ENCODE assay signal across 17 cellular contexts in genomic region chr12:65739606-65740005, GRCh38.
DNase-seq lines count a peak whose midpoint lies in the region; ATAC-seq and TF ChIP-seq lines count a peak whose summit lies in the region.
"Had no signal": no experiment of that assay in that cellular context is flagged by ENCODE, and none has a peak within 500 bp of the region (broad histone marks: within the 10 kb centered on the region; RNA-seq: fewer than 3 reads in every experiment).

No MANE protein-coding gene starts in this region.

- peak overlapping the region; percentile 87 for H3K4me3 Mint-ChIP-seq in CD4-positive, alpha-beta T cell
- peak overlapping the region; percentile 78 for H3K4me3 Mint-ChIP-seq in central memory CD8-positive, alpha-beta T cell
- H3K4me3 Mint-ChIP-seq in nephron progenitor cell, result peak overlapping the region; percentile 94

- H3K4me3 ChIP-seq in RWPE2 (ENCODE audit: severe bottlenecking), result no peak overlapping the region
- no peak overlapping the region for H3K4me3 ChIP-seq in Karpas-422 (ENCODE audit: low read length)
- H3K4me3 ChIP-seq: BLaER1 treated with 17β-estradiol and CSF1 and Interleukin-3, amounts not matched to agents 10 nM and 100 nM; GM12878; HAP-1 had no signal

- H3K36me3 ChIP-seq in RWPE2 (ENCODE audit: low read depth), result no peaks in the 10 kb centered on the region
- H3K36me3 ChIP-seq in Karpas-422 (ENCODE audit: insufficient read depth, low read length), result no peaks in the 10 kb centered on the region
- H3K36me3 ChIP-seq: BLaER1 treated with 17β-estradiol and CSF1 and Interleukin-3, amounts not matched to agents 10 nM and 100 nM; HAP-1 had no signal

- H3K36me3 Mint-ChIP-seq in CD4-positive, alpha-beta T cell (ENCODE audit: low read depth), result no peaks in the 10 kb centered on the region
- peaks cover 2% of the 10 kb centered on the region for H3K36me3 Mint-ChIP-seq in central memory CD8-positive, alpha-beta T cell (ENCODE audit: insufficient read depth)
- peaks cover 26% of the 10 kb centered on the region for H3K36me3 Mint-ChIP-seq in nephron progenitor cell (ENCODE audit: low read depth)
- H3K36me3 Mint-ChIP-seq: CD4-positive, CD25-positive, alpha-beta regulatory T cell had no signal

- no peaks in the 10 kb centered on the region for H3K79me2 ChIP-seq in Karpas-422 (ENCODE audit: low read length)

- no peak overlapping the region for H3K27ac Mint-ChIP-seq in CD4-positive, alpha-beta T cell
- no peak overlapping the region for H3K27ac Mint-ChIP-seq in central memory CD8-positive, alpha-beta T cell (ENCODE audit: low read depth)
- H3K27ac Mint-ChIP-seq in nephron progenitor cell, result peak overlapping the region; percentile 99
- H3K27ac Mint-ChIP-seq: CD4-positive, CD25-positive, alpha-beta regulatory T cell had no signal

- no peaks in the 10 kb centered on the region for H3K9me3 Mint-ChIP-seq in CD4-positive, alpha-beta T cell
- H3K9me3 Mint-ChIP-seq in central memory CD8-positive, alpha-beta T cell, result no peaks in the 10 kb centered on the region
- H3K9me3 Mint-ChIP-seq in nephron progenitor cell, result peaks cover 30% of the 10 kb centered on the region
- H3K9me3 Mint-ChIP-seq: HFFc6 had no signal

- H3K4me2 ChIP-seq in Karpas-422 (ENCODE audit: low read depth, low read length, poor library complexity, severe bottlenecking), result no peak overlapping the region
- H3K4me2 ChIP-seq: BLaER1 treated with 17β-estradiol and CSF1 and Interleukin-3, amounts not matched to agents 10 nM and 100 nM had no signal

- no peak for ATAC-seq in CD4-positive, alpha-beta T cell (ENCODE audit: poor library complexity)
- ATAC-seq in RWPE2 (ENCODE audit: low read depth) (no peak), GM18873 (IDR thresholded peaks at IDR 0.05; ENCODE audit: low FRiP score, unreplicated experiment) (no peak), Right ventricle myocardium inferior (no peak)
- ATAC-seq in central memory CD8-positive, alpha-beta T cell (replicated peaks; ENCODE audit: extremely low read depth, poor library complexity, severe bottlenecking), result no peak
- ATAC-seq: GM12878 had no signal

- H3K9me3 ChIP-seq in CD4-positive, alpha-beta T cell (ENCODE audit: control insufficient read depth, low read length), result no peaks in the 10 kb centered on the region
- H3K9me3 ChIP-seq in RWPE2 (ENCODE audit: severe bottlenecking), result no peaks in the 10 kb centered on the region
- no peaks in the 10 kb centered on the region for H3K9me3 ChIP-seq in Karpas-422 (ENCODE audit: low read length)
- H3K9me3 ChIP-seq: HAP-1 had no signal

- no peak overlapping the region for H3K27ac ChIP-seq in CD4-positive, alpha-beta T cell (ENCODE audit: low read depth, low read length)
- H3K27ac ChIP-seq in RWPE2 (ENCODE audit: poor library complexity, severe bottlenecking), result peak overlapping the region; percentile 88
- no peak overlapping the region for H3K27ac ChIP-seq in Karpas-422 (ENCODE audit: low read length)
- H3K27ac ChIP-seq: BLaER1 treated with 17β-estradiol and CSF1 and Interleukin-3, amounts not matched to agents 10 nM and 100 nM; HL-60 had no signal

- intact Hi-C loops in CD4-positive, alpha-beta T cell (cut with DNase I, micrococcal nuclease), result no loop called here
- intact Hi-C loops in Right ventricle myocardium inferior (cut with DNase I), result no loop called here

- no peak for DNase-seq in CD4-positive, alpha-beta T cell
- DNase-seq in RWPE2 (ENCODE audit: low spot score) (no peak), nephron progenitor cell (no peak), NCI-H1048 (lab: John Stamatoyannopoulos, UW) (no peak), Karpas-422 (no peak), Right ventricle myocardium inferior (ENCODE audit: missing footprints) (no peak)
- DNase-seq in central memory CD8-positive, alpha-beta T cell (ENCODE audit: low spot score in 2 of 2), result no peak
- DNase-seq: ACHN; Calu3; CD4-positive, CD25-positive, alpha-beta regulatory T cell; DMS79; HFFc6 had no signal

- no peak overlapping the region for H3K9ac ChIP-seq in Karpas-422 (ENCODE audit: low read length)
- H3K9ac ChIP-seq: BLaER1 treated with 17β-estradiol and CSF1 and Interleukin-3, amounts not matched to agents 10 nM and 100 nM had no signal

- peaks cover 27% of the 10 kb centered on the region for H3K27me3 Mint-ChIP-seq in CD4-positive, alpha-beta T cell
- H3K27me3 Mint-ChIP-seq in central memory CD8-positive, alpha-beta T cell, result peaks cover 9% of the 10 kb centered on the region
- peaks cover 8% of the 10 kb centered on the region for H3K27me3 Mint-ChIP-seq in nephron progenitor cell (ENCODE audit: low read depth, poor library complexity)

- CTCF ChIA-PET in CD4-positive, alpha-beta T cell (lab: Charles Lee), result no interaction called here

- POLR2A ChIA-PET in CD4-positive, alpha-beta T cell (lab: Charles Lee), result no interaction called here

- TF ChIP-seq CTCF in CD4-positive, alpha-beta T cell (IDR thresholded peaks at IDR 0.05), result no peak
- TF ChIP-seq CTCF in RWPE2 (IDR thresholded peaks at IDR 0.05; ENCODE audit: poor library complexity, severe bottlenecking) (no peak), nephron progenitor cell (IDR thresholded peaks at IDR 0.05) (no peak)

- peaks cover 14% of the 10 kb centered on the region for H3K4me1 Mint-ChIP-seq in CD4-positive, alpha-beta T cell (ENCODE audit: low read depth)
- H3K4me1 Mint-ChIP-seq in central memory CD8-positive, alpha-beta T cell, result peaks cover 11% of the 10 kb centered on the region
- peaks cover 58% of the 10 kb centered on the region for H3K4me1 Mint-ChIP-seq in nephron progenitor cell

- H3K4me1 ChIP-seq in RWPE2 (ENCODE audit: insufficient read depth, poor library complexity, severe bottlenecking) (peaks cover 11% of the 10 kb centered on the region), Karpas-422 (ENCODE audit: low read length) (no peaks in the 10 kb centered on the region)
- H3K4me1 ChIP-seq: BLaER1 treated with 17β-estradiol and CSF1 and Interleukin-3, amounts not matched to agents 10 nM and 100 nM had no signal

- H4K20me1 ChIP-seq in Karpas-422 (ENCODE audit: insufficient read depth, low read depth, low read length), result no peaks in the 10 kb centered on the region
- H4K20me1 ChIP-seq: BLaER1 treated with 17β-estradiol and CSF1 and Interleukin-3, amounts not matched to agents 10 nM and 100 nM had no signal

- H2AFZ ChIP-seq in Karpas-422 (ENCODE audit: low read length), result no peak overlapping the region

- H3K27me3 ChIP-seq in CD4-positive, alpha-beta T cell (ENCODE audit: control insufficient read depth, insufficient read depth, low read length), result peaks cover 4% of the 10 kb centered on the region
- H3K27me3 ChIP-seq in RWPE2 (ENCODE audit: insufficient read depth, poor library complexity, severe bottlenecking) (no peaks in the 10 kb centered on the region), Karpas-422 (ENCODE audit: low read length) (no peaks in the 10 kb centered on the region)
- H3K27me3 ChIP-seq: BLaER1 treated with 17β-estradiol and CSF1 and Interleukin-3, amounts not matched to agents 10 nM and 100 nM had no signal

- no peaks in the 10 kb centered on the region for H3K9me2 ChIP-seq in Karpas-422 (replicated peaks; ENCODE audit: insufficient read depth, low read length)
